In genomic region chr12:3735432-3735831, GRCh38 we compare ENCODE assay signal across 7 cellular contexts.
"Had no signal": no experiment of that assay in that cellular context is flagged by ENCODE, and none has a peak within 500 bp of the region (broad histone marks: within the 10 kb centered on the region; RNA-seq: fewer than 3 reads in every experiment).

No MANE protein-coding gene starts in this region.

- H3K9me3 Mint-ChIP-seq: GM23338, HFFc6, IgD-negative memory B cell had no signal

- H3K27ac Mint-ChIP-seq: GM23338, HFFc6 had no signal

- H2AFZ ChIP-seq: GM23338 had no signal

- H3K4me3 ChIP-seq: GM23338, HAP-1 had no signal

- H3K4me3 Mint-ChIP-seq: GM23338, HFFc6, IgD-negative memory B cell had no signal

- H3K9me3 ChIP-seq: HAP-1 had no signal

- H3K4me2 ChIP-seq: GM23338 had no signal

- ATAC-seq: GM23338, HCT116 had no signal

- DNase-seq: H7, HFFc6, KG1 had no signal

- H3K36me3 ChIP-seq: HAP-1 had no signal

- H3K27me3 Mint-ChIP-seq: IgD-negative memory B cell had no signal

- H3K4me1 ChIP-seq: HAP-1 had no signal
